In the genomic region with DNA sequence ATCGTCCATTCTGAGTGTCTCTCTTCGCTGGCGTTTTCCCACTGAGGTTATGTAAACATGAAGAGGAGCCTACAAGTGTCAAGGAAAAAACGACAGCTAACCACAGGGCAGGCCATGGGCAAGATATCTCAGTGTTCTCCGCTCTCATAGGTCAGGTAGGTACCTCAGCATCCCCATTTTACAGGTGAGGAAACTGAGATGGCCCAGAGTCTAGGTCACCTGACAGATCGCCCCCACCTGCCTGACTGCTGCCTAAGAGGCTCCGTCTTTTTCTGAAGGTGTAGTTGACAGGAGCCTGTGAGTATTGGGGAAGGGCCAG, we compare ENCODE assay signal across 8 cellular contexts. TPM values are rescaled to one million over a fixed set of nuclear protein-coding genes. Genes with fewer than 3 reads are reported as not detected.
DNase-seq lines count a peak whose midpoint lies in the region; ATAC-seq and TF ChIP-seq lines count a peak whose summit lies in the region.

No MANE protein-coding gene starts in this region.

- peaks cover 14% of the 10 kb centered on the region for H3K4me1 ChIP-seq in KMS-11 (ENCODE audit: low read depth, poor library complexity, severe bottlenecking)

- H3K4me1 Mint-ChIP-seq in naive B cell: peaks cover 16 to 34% (median 25%) of the 10 kb centered on the region in 3 donors

- H3K79me2 ChIP-seq in KMS-11 (ENCODE audit: insufficient read depth, low read depth): peaks cover 26% of the 10 kb centered on the region

- peak overlapping the region; percentile 71 for H3K4me3 ChIP-seq in AG10803 (ENCODE audit: low read length)
- H3K4me3 ChIP-seq in KMS-11 (IDR thresholded peaks at IDR 0.05; ENCODE audit: insufficient read depth, low read depth, low read length): no peak overlapping the region
- peak overlapping the region; percentile 98 for H3K4me3 ChIP-seq in choroid plexus epithelial cell (ENCODE audit: low read depth, low read length)

- H3K27me3 Mint-ChIP-seq in naive B cell: no peaks in the 10 kb centered on the region

- peak overlapping the region; percentile 95 to 100 (median 98) for H3K27ac Mint-ChIP-seq in naive B cell

- peak overlapping the region; percentile 95; the same call in 1 of the 2 replicates for H3K27ac ChIP-seq in KMS-11

- H3K4me3 Mint-ChIP-seq in naive B cell: peak overlapping the region; percentile 97 to 99 (median 99)

- no peaks in the 10 kb centered on the region for H3K36me3 ChIP-seq in KMS-11 (ENCODE audit: insufficient read depth)

- no peaks in the 10 kb centered on the region for H3K36me3 Mint-ChIP-seq in naive B cell

- no peaks in the 10 kb centered on the region for H3K9me3 Mint-ChIP-seq in naive B cell

- no peaks in the 10 kb centered on the region for H3K27me3 ChIP-seq in KMS-11 (ENCODE audit: insufficient read depth, low read depth)

- H3K4me2 ChIP-seq in KMS-11: peak overlapping the region; percentile 53

- no peak for ATAC-seq in naive B cell (ENCODE audit: low read depth in 2 of 2)

- peak overlapping the region; percentile 89 for H2AFZ ChIP-seq in KMS-11 (ENCODE audit: low read depth)

- TF ChIP-seq CTCF in AG10803 (conservative IDR thresholded peaks at IDR 0.05; ENCODE audit: low read length) (no peak), KMS-11 (conservative IDR thresholded peaks at IDR 0.05; ENCODE audit: low read depth, low read length) (no peak), choroid plexus epithelial cell (conservative IDR thresholded peaks at IDR 0.05; ENCODE audit: low read depth, low read length) (no peak)

- peak overlapping the region; percentile 97 for H3K9ac ChIP-seq in KMS-11

- H4K20me1 ChIP-seq in KMS-11 (ENCODE audit: insufficient read depth): no peaks in the 10 kb centered on the region

- no peak for DNase-seq in AG10803 (ENCODE audit: low read depth)
- DNase-seq in choroid plexus epithelial cell (ENCODE audit: low read depth): no peak
- DNase-seq in naive B cell: no peak
- no peak for DNase-seq in activated gamma-delta T cell treated with Interleukin-2 at 50 U/mL for 16 hours
- no peak for DNase-seq in SKM-1 treated with dmso at 0.1 percent for 144 hours (lab: John Stamatoyannopoulos, UW; ENCODE audit: unreplicated experiment)
- DNase-seq in EL: no peak
- DNase-seq in NCI-H1417 (lab: John Stamatoyannopoulos, UW): no peak

RNA-seq across cellular contexts. Expression of a gene that starts 0.8 kb away (rescaled TPM):
- polyA plus RNA-seq in naive B cell (ENCODE audit: low read depth in 6 of 6): 100 to 1,000 TPM in 3 of 6 donors, 10 to 100 TPM in 3; 96.8 to 110 (median 104) TPM

RNA-seq across cellular contexts. Expression of a gene that starts 11.9 kb away (rescaled TPM):
- polyA plus RNA-seq in naive B cell (ENCODE audit: low read depth in 6 of 6): 100 to 1,000 TPM; 182 to 363 (median 235) TPM

RNA-seq across cellular contexts. Expression of a gene that starts 17.4 kb away (rescaled TPM):
- 1 to 10 TPM in 2 of 6 donors, under 1 TPM in 4; 0.43 to 2.1 (median 0.67) TPM for polyA plus RNA-seq in naive B cell (ENCODE audit: low read depth in 6 of 6)

RNA-seq across cellular contexts. Expression of a gene that starts 20.8 kb away (rescaled TPM):
- 10 to 100 TPM; 10.5 to 13.9 (median 11.3) TPM for polyA plus RNA-seq in naive B cell (ENCODE audit: low read depth in 6 of 6)

RNA-seq across cellular contexts. Expression of a gene that starts 39.2 kb away (rescaled TPM):
- under 1 TPM in 2 of 6 donors, not detected in 4; 0.14 to 0.61 TPM for polyA plus RNA-seq in naive B cell (ENCODE audit: low read depth in 6 of 6)
